In genomic region chr5:176319827-176320554, GRCh38 we compare ENCODE assay signal across 8 cellular contexts. TPM values are rescaled to one million over a fixed set of nuclear protein-coding genes. Genes with fewer than 3 reads are reported as not detected.
DNase-seq lines count a peak whose midpoint lies in the region; ATAC-seq and TF ChIP-seq lines count a peak whose summit lies in the region.

No MANE protein-coding gene starts in this region.

- H3K9ac ChIP-seq in GM23248, result no peak overlapping the region

- H2AFZ ChIP-seq in GM23248, result no peak overlapping the region

- 75 to 78% methylated on average over 9 of the region's 9 CpGs for WGBS in GM23248 (ENCODE audit: low coverage in 1 of 2, low lambda C conversion rate in 2 of 2, missing lambda C conversion rate in 2 of 2), 2 experiments

- no peaks in the 10 kb centered on the region for H3K9me3 ChIP-seq in GM23248 (ENCODE audit: low read depth)

- H3K27ac Mint-ChIP-seq in activated T-cell treated with anti-CD3 and anti-CD28 coated beads, Interleukin-2, amount 50 U/mL, for 24 hours, result no peak overlapping the region

- H4K20me1 ChIP-seq in GM23248 (ENCODE audit: insufficient read depth), result no peaks in the 10 kb centered on the region

- peaks cover 66% of the 10 kb centered on the region for H3K36me3 Mint-ChIP-seq in activated T-cell treated with anti-CD3 and anti-CD28 coated beads, Interleukin-2, amount 50 U/mL, for 24 hours (ENCODE audit: low read depth)

- ATAC-seq in foreskin keratinocyte, result no peak

- no peaks in the 10 kb centered on the region for H3K9me3 Mint-ChIP-seq in activated T-cell treated with anti-CD3 and anti-CD28 coated beads, Interleukin-2, amount 50 U/mL, for 24 hours

- TF ChIP-seq CTCF in foreskin keratinocyte (conservative IDR thresholded peaks at IDR 0.05), result peak; percentile 46

- no peaks in the 10 kb centered on the region for H3K27me3 ChIP-seq in GM23248 (replicated peaks; ENCODE audit: insufficient read depth)
- H3K27me3 ChIP-seq in foreskin keratinocyte, result no peaks in the 10 kb centered on the region

- no peaks in the 10 kb centered on the region for H3K9me2 ChIP-seq in GM23248 (ENCODE audit: insufficient read depth)

- H3K36me3 ChIP-seq in GM23248 (ENCODE audit: low read depth), result 0 out of 2 replicates have a peak, but pooled peaks cover 4% of the 10 kb centered on the region

- H3K4me1 ChIP-seq in GM23248 (ENCODE audit: insufficient read depth) (no peaks in the 10 kb centered on the region), foreskin keratinocyte (no peaks in the 10 kb centered on the region)

- H3K4me3 Mint-ChIP-seq in activated T-cell treated with anti-CD3 and anti-CD28 coated beads, Interleukin-2, amount 50 U/mL, for 24 hours, result no peak overlapping the region

- H3K4me2 ChIP-seq in GM23248 (ENCODE audit: unreplicated experiment), result no peak overlapping the region

- in situ Hi-C loops in GM23248 (cut with MboI), result no loop called here

- peak; percentile 12 to 13 for DNase-seq in AML-193 (lab: John Stamatoyannopoulos, UW)
- DNase-seq in GM23248, result peak; percentile 22
- peak; percentile 35 for DNase-seq in SW480 (ENCODE audit: low spot score)
- no peak for DNase-seq in foreskin keratinocyte
- DNase-seq in activated T-cell treated with anti-CD3 and anti-CD28 coated beads, Interleukin-2, amount 50 U/mL, for 24 hours, result no peak
- no peak for DNase-seq in NCI-H2196 (lab: John Stamatoyannopoulos, UW; ENCODE audit: unreplicated experiment)
- DNase-seq in NCI-H1436 treated with DMSO at 0.1 percent for 48 hours (lab: John Stamatoyannopoulos, UW), result no peak
- DNase-seq in superior temporal gyrus (ENCODE audit: extremely low spot score), result no peak

- H3K79me2 ChIP-seq in GM23248 (ENCODE audit: insufficient read depth), result no peaks in the 10 kb centered on the region

- H3K27ac ChIP-seq in GM23248, result no peak overlapping the region
- H3K27ac ChIP-seq in foreskin keratinocyte, result no peak overlapping the region

- no peaks in the 10 kb centered on the region for H3K4me1 Mint-ChIP-seq in activated T-cell treated with anti-CD3 and anti-CD28 coated beads, Interleukin-2, amount 50 U/mL, for 24 hours (ENCODE audit: low read depth)

- no peaks in the 10 kb centered on the region for H3K27me3 Mint-ChIP-seq in activated T-cell treated with anti-CD3 and anti-CD28 coated beads, Interleukin-2, amount 50 U/mL, for 24 hours

- H3K4me3 ChIP-seq in GM23248, result no peak overlapping the region

- no peaks in the 10 kb centered on the region for H3F3A ChIP-seq in GM23248 (ENCODE audit: insufficient read depth)

RNA-seq across cellular contexts. Expression of gene KIAA1191, which starts 41.6 kb away (rescaled TPM):
- total RNA-seq in GM23248 (2014; rRNA removed; shearing (Covaris generic)), result 110 and 114 TPM in 2 replicates
- 110 and 118 TPM in 2 replicates for polyA plus RNA-seq in GM23248 (2016; fragmentation: Nextera tagmentation; extraction: Ambion mirVana)
- total RNA-seq in foreskin keratinocyte, result 87.1 and 87.5 TPM in 2 replicates
- polyA plus RNA-seq in foreskin keratinocyte, result 54.2 and 60.1 TPM in 2 replicates

RNA-seq across cellular contexts. Expression of gene ARL10, which starts 45.3 kb away (rescaled TPM):
- 8.3 and 8.9 TPM in 2 replicates for total RNA-seq in GM23248 (2014; rRNA removed; shearing (Covaris generic))
- polyA plus RNA-seq in GM23248 (2016; fragmentation: Nextera tagmentation; extraction: Ambion mirVana) (4.3 and 6.7 TPM in 2 replicates), foreskin keratinocyte (1.4 and 1.5 TPM in 2 replicates)
- total RNA-seq in foreskin keratinocyte, result 4.2 and 5.2 TPM in 2 replicates

Comparison
In these comparisons a context has a peak if more than half of its experiments do, and no peak if none do; other contexts are left out.
1. DNase-seq: peak in AML-193 (2 of 2), GM23248 (single experiment) and SW480 (single experiment); none in foreskin keratinocyte (0 of 2), activated T-cell treated with anti-CD3 and anti-CD28 coated beads, Interleukin-2, amount 50 U/mL, for 24 hours (single experiment), NCI-H2196 (single experiment), NCI-H1436 treated with DMSO at 0.1 percent for 48 hours (single experiment) and superior temporal gyrus (single experiment).